In genomic region chr7:151341357-151342101, GRCh38 we compare ENCODE assay signal across 8 cellular contexts. TPM values are rescaled to one million over a fixed set of nuclear protein-coding genes. Genes with fewer than 3 reads are reported as not detected.
DNase-seq lines count a peak whose midpoint lies in the region; ATAC-seq and TF ChIP-seq lines count a peak whose summit lies in the region.

Gene NUB1, plus strand, starts transcription at chr7:151341812. Its CDS starts 3,538 bp downstream, at chr7:151345350.

- H3K27ac Mint-ChIP-seq in chondrocyte (ENCODE audit: unreplicated experiment), result peak within 1 kb of the TSS; percentile 41

- H3K79me2 ChIP-seq in ACC112 (ENCODE audit: control insufficient read depth, insufficient read depth, low read length, unreplicated experiment), result peaks cover 24% of the 10 kb centered on the region

- DNase-seq in NCI-H446 treated with DMSO at 0.1 percent for 48 hours (lab: John Stamatoyannopoulos, UW), result peak; percentile 48
- DNase-seq in activated CD4-positive, alpha-beta T cell treated with anti-CD3 and anti-CD28 coated beads for 4 hours, result peak; percentile 91 to 93
- peak; percentile 96 for DNase-seq in chondrocyte (ENCODE audit: low spot score)
- DNase-seq in kidney epithelial cell (ENCODE audit: low read depth), result peak; percentile 12
- peak; percentile 92 for DNase-seq in stimulated activated CD4-positive, alpha-beta T cell treated with anti-CD3 and anti-CD28 coated beads, Interleukin-15, amount 100 ng/mL, for 24 hours

- peak within 1 kb of the TSS; percentile 92 for H3K4me3 ChIP-seq in ACC112 (ENCODE audit: low read depth, low read length)
- peak within 1 kb of the TSS; percentile 67 for H3K4me3 ChIP-seq in kidney epithelial cell (ENCODE audit: low read depth, low read length)

- H3K27me3 ChIP-seq in ACC112 (ENCODE audit: insufficient read depth, low read length) (no peaks in the 10 kb centered on the region), kidney epithelial cell (ENCODE audit: control insufficient read depth, insufficient read depth, low read length) (no peaks in the 10 kb centered on the region)

- H3K4me3 Mint-ChIP-seq in chondrocyte (ENCODE audit: unreplicated experiment), result peak within 1 kb of the TSS; percentile 75

- peaks cover 9% of the 10 kb centered on the region for H3K36me3 Mint-ChIP-seq in chondrocyte (ENCODE audit: low read depth)

- peak within 1 kb of the TSS; percentile 42 for H3K27ac ChIP-seq in ACC112 (ENCODE audit: low read depth, low read length)

- H3K36me3 ChIP-seq in ACC112 (ENCODE audit: insufficient read depth, low read length), result peaks cover 10% of the 10 kb centered on the region; the same call in 1 of the 2 replicates
- H3K36me3 ChIP-seq in kidney epithelial cell (ENCODE audit: control insufficient read depth, insufficient read depth, low read length), result peaks cover 3% of the 10 kb centered on the region

- H3K9me3 Mint-ChIP-seq in chondrocyte (ENCODE audit: low read depth), result no peaks in the 10 kb centered on the region

- peak; percentile 59 for ATAC-seq in GM18867 (IDR thresholded peaks at IDR 0.05; ENCODE audit: unreplicated experiment)
- ATAC-seq in HG03159 (IDR thresholded peaks at IDR 0.05; ENCODE audit: unreplicated experiment), result peak; percentile 53

- peak; percentile 13 for TF ChIP-seq CTCF in chondrocyte (IDR thresholded peaks at IDR 0.05)
- TF ChIP-seq CTCF in kidney epithelial cell (IDR thresholded peaks at IDR 0.05; ENCODE audit: insufficient read depth, low read length, poor library complexity, severe bottlenecking), result no peak

- peaks cover 16% of the 10 kb centered on the region for H3K4me1 Mint-ChIP-seq in chondrocyte (ENCODE audit: low read depth)

- H3K4me1 ChIP-seq in ACC112 (ENCODE audit: control insufficient read depth, insufficient read depth, low read length, unreplicated experiment), result peaks cover 21% of the 10 kb centered on the region

- H3K27me3 Mint-ChIP-seq in chondrocyte (ENCODE audit: low read depth), result no peaks in the 10 kb centered on the region

- H2AFZ ChIP-seq in ACC112 (ENCODE audit: low read length, unreplicated experiment), result peak within 1 kb of the TSS; percentile 47

RNA-seq across cellular contexts. Expression of gene NUB1, which starts in this region (rescaled TPM):
- 47.3 to 61.7 TPM (median 50.3 TPM) in 3 replicates for total RNA-seq in chondrocyte
- 48.5 and 60.2 TPM in 2 replicates for total RNA-seq in kidney epithelial cell

Comparison
In these comparisons a context has a peak if more than half of its experiments do, and no peak if none do; other contexts are left out.
1. Peak in every context shown above with its lines: DNase-seq, ATAC-seq, H3K4me3 ChIP-seq and H3K27ac ChIP-seq.
2. DNase-seq: peak in every context shown above with its lines; median percentile 96 in chondrocyte; 92 in activated CD4-positive, alpha-beta T cell treated with anti-CD3 and anti-CD28 coated beads for 4 hours; 92 in stimulated activated CD4-positive, alpha-beta T cell treated with anti-CD3 and anti-CD28 coated beads, Interleukin-15, amount 100 ng/mL, for 24 hours; 48 in NCI-H446 treated with DMSO at 0.1 percent for 48 hours; 12 in kidney epithelial cell.